ENCODE assay signal across 10 cellular contexts in the genomic region with DNA sequence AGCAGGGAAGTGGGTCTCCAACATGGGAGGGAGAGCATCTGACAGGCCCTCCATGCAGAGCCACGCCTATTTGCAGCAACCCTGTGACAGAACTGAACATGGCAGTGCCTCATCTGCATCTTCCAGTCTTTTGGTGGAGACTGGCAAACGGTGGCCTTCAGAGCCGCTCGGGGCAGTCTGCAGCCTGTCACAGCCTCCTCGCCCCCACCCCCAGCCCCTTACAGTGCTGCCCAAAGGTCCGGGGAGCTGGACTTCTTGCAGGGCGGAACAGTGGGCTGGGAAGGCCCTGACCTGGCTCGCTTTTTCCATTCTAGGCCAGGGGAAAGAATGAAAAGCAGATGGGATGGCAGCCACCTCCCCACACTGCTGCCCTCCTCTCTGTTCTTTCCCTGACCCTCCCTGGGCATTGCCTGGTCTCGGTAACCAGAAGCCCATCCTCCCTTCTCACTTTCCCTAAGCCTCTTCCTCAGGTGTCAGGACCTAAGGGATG. TPM values are rescaled to one million over a fixed set of nuclear protein-coding genes. Genes with fewer than 3 reads are reported as not detected.
DNase-seq lines count a peak whose midpoint lies in the region; ATAC-seq and TF ChIP-seq lines count a peak whose summit lies in the region.
"Had no signal": no experiment of that assay in that cellular context is flagged by ENCODE, and none has a peak within 500 bp of the region (broad histone marks: within the 10 kb centered on the region; RNA-seq: fewer than 3 reads in every experiment).

No MANE protein-coding gene starts in this region.

- TF ChIP-seq POLR2A in uterus (IDR thresholded peaks at IDR 0.05) = no peak

- peaks cover 21% of the 10 kb centered on the region for H3K4me1 ChIP-seq in cardiac muscle cell (ENCODE audit: low read depth)
- H3K4me1 ChIP-seq in muscle layer of duodenum (ENCODE audit: control insufficient read depth in 1 of 2, insufficient read depth in 2 of 2, low read length in 2 of 2) = peaks cover 17 to 45% of the 10 kb centered on the region in 2 donors
- H3K4me1 ChIP-seq in uterus = peaks cover 0 to 8% of the 10 kb centered on the region in 2 donors

- no peak for ATAC-seq in Right ventricle myocardium inferior
- no peak for ATAC-seq in HG03039 (IDR thresholded peaks at IDR 0.05; ENCODE audit: unreplicated experiment)
- no peak for ATAC-seq in GM21528 (IDR thresholded peaks at IDR 0.05; ENCODE audit: low FRiP score, unreplicated experiment)
- ATAC-seq in HG02798 (IDR thresholded peaks at IDR 0.05; ENCODE audit: poor library complexity, unreplicated experiment) = no peak
- ATAC-seq: HCT116 had no signal

- H3K4me3 ChIP-seq in cardiac muscle cell (peak overlapping the region; percentile 64), muscle layer of duodenum (ENCODE audit: low read depth in 1 of 2, low read length in 2 of 2) (peak overlapping the region; percentile 96 to 99), uterus (no peak overlapping the region)

- peak overlapping the region; percentile 97 to 100 (median 99) for H3K4me3 Mint-ChIP-seq in brain

- DNase-seq in cardiac muscle cell (ENCODE audit: low read depth in 1 of 2, low spot score in 1 of 2) (no peak), Right ventricle myocardium inferior (ENCODE audit: missing footprints) (no peak), uterus (no peak)
- DNase-seq: activated gamma-delta T cell had no signal

- TF ChIP-seq CTCF in cardiac muscle cell (IDR thresholded peaks at IDR 0.05; ENCODE audit: low read depth, low read length) = no peak
- TF ChIP-seq CTCF in brain (conservative IDR thresholded peaks at IDR 0.05) = no peak
- no peak for TF ChIP-seq CTCF in uterus (IDR thresholded peaks at IDR 0.05)

- H3K27me3 ChIP-seq in cardiac muscle cell = no peaks in the 10 kb centered on the region
- H3K27me3 ChIP-seq in muscle layer of duodenum (ENCODE audit: low read depth, low read length) = no peaks in the 10 kb centered on the region
- no peaks in the 10 kb centered on the region for H3K27me3 ChIP-seq in uterus

- H3K9me3 Mint-ChIP-seq in brain = peaks cover 7 to 19% (median 14%) of the 10 kb centered on the region in 5 experiments

- peaks cover 22% of the 10 kb centered on the region for H3K27me3 Mint-ChIP-seq in brain

- no peak overlapping the region for H3K27ac ChIP-seq in cardiac muscle cell
- H3K27ac ChIP-seq in muscle layer of duodenum (ENCODE audit: low read length) = peak overlapping the region; percentile 96
- peak overlapping the region; percentile 97 for H3K27ac ChIP-seq in uterus

- intact Hi-C loops in Right ventricle myocardium inferior (cut with DNase I) (no loop called here), uterus (cut with DNase I; ENCODE audit: low total_unique reads) (no loop called here)

- peaks cover 19% of the 10 kb centered on the region for H3K36me3 Mint-ChIP-seq in brain

- H3K27ac Mint-ChIP-seq in brain = peak overlapping the region; percentile 96 to 100 (median 97)

- H3K9me3 ChIP-seq in cardiac muscle cell (ENCODE audit: low read depth) (no peaks in the 10 kb centered on the region), muscle layer of duodenum (ENCODE audit: control insufficient read depth in 1 of 2, low read length in 2 of 2) (peaks cover 0 to 5% of the 10 kb centered on the region in 2 donors), uterus (no peaks in the 10 kb centered on the region)

- peaks cover 27% of the 10 kb centered on the region for H3K36me3 ChIP-seq in cardiac muscle cell
- peaks cover 30% of the 10 kb centered on the region in 2 donors for H3K36me3 ChIP-seq in muscle layer of duodenum (ENCODE audit: control insufficient read depth in 1 of 2, insufficient read depth in 2 of 2, low read length in 2 of 2)
- H3K36me3 ChIP-seq in uterus = no peaks in the 10 kb centered on the region

- H3K4me1 Mint-ChIP-seq in brain = peaks cover 61% of the 10 kb centered on the region

RNA-seq across cellular contexts. Expression of gene CALM3, which starts 2.7 kb away (rescaled TPM):
- total RNA-seq in cardiac muscle cell (414 and 867 TPM in 2 replicates), Right ventricle myocardium inferior (378 TPM), uterus (100 to 1,000 TPM in 3 of 4 donors, 10 to 100 TPM in 1; 83.8 to 225 (median 157) TPM)
- polyA plus RNA-seq in cardiac muscle cell (412 and 576 TPM in 2 replicates), brain (ENCODE audit: insufficient read depth, low read depth, low replicate concordance) (789 TPM)

RNA-seq across cellular contexts. Expression of gene PTGIR, which starts 21.1 kb away (rescaled TPM):
- total RNA-seq in cardiac muscle cell (0.12 and 0.35 TPM in 2 replicates), Right ventricle myocardium inferior (3.8 TPM), uterus (1 to 10 TPM in 2 of 4 donors, under 1 TPM in 2; 0.51 to 6.1 (median 3.5) TPM)
- polyA plus RNA-seq in cardiac muscle cell (0.82 TPM in 1 of 2 replicates, not detected in the other), brain (ENCODE audit: insufficient read depth, low read depth, low replicate concordance) (0.80 TPM)

RNA-seq across cellular contexts. Expression of gene GNG8, which starts 32.2 kb away (rescaled TPM):
- total RNA-seq in cardiac muscle cell (not detected in 2 replicates), Right ventricle myocardium inferior (not detected), uterus (not detected)
- polyA plus RNA-seq in cardiac muscle cell (6.8 and 16.2 TPM in 2 replicates), brain (ENCODE audit: insufficient read depth, low read depth, low replicate concordance) (12.7 TPM)

RNA-seq across cellular contexts. Expression of gene DACT3, which starts 57.2 kb away (rescaled TPM):
- 115 and 142 TPM in 2 replicates for total RNA-seq in cardiac muscle cell
- polyA plus RNA-seq in cardiac muscle cell = 107 and 153 TPM in 2 replicates
- 14.1 TPM for total RNA-seq in Right ventricle myocardium inferior
- polyA plus RNA-seq in brain (ENCODE audit: insufficient read depth, low read depth, low replicate concordance) = 27.4 TPM
- total RNA-seq in uterus = 10 to 100 TPM in 3 of 4 donors, under 1 TPM in 1; 0.29 to 90.1 (median 30.3) TPM

Comparison
In these comparisons a context has a peak if more than half of its experiments do, and no peak if none do; other contexts are left out.
1. H3K4me3 ChIP-seq: peak in cardiac muscle cell (single experiment) and muscle layer of duodenum (2 of 2); none in uterus (0 of 2).